Comparison of ENCODE assay signal across 20 cellular contexts in the genomic region with DNA sequence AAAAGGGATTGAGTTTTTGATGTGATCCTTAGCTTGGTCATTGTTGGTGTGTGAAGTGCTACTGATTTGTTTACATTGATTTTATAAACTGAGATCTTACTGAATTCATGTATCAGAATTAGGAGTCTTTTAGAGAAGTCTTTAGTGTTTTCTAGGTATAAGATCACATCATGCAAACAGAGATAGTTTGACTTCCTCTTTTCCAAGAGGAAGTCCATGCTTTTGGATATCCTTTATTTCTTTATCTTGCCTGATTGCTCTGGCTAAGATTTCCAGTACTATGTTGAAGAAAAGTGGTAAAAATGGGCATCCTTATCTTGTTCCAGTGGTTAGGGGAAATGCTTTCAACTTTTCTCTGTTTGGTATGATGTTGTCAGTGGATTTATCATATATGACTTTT.
"Had no signal": no experiment of that assay in that cellular context is flagged by ENCODE, and none has a peak within 500 bp of the region (broad histone marks: within the 10 kb centered on the region; RNA-seq: fewer than 3 reads in every experiment).

No MANE protein-coding gene starts in this region.

- H3K27ac ChIP-seq: hepatocyte, pancreas, stomach, thoracic aorta, transverse colon had no signal

- H3K9me3 ChIP-seq: pancreas had no signal

- DNase-seq: effector CD4-positive, alpha-beta T cell; endodermal cell; erythroblast; foreskin melanocyte; head of caudate nucleus; left colon; left ventricle myocardium superior; mesendoderm; naive B cell; occipital lobe; pancreas; right cardiac atrium; small intestine; stimulated activated CD4-positive, alpha-beta T cell treated with anti-CD3 and anti-CD28 coated beads, Interleukin-12 subunit alpha, Interleukin-12 subunit beta, amount 100 ng/mL, for 4 hours; stimulated activated naive CD4-positive, alpha-beta T cell; stomach; substantia nigra; transverse colon had no signal

- H3K4me3 ChIP-seq: hepatocyte, pancreas, stomach, thoracic aorta, transverse colon had no signal

- H3K36me3 ChIP-seq: pancreas, stomach, thoracic aorta, transverse colon had no signal

- H3K27me3 ChIP-seq: hepatocyte, pancreas, stomach, transverse colon had no signal

- H3K4me1 ChIP-seq: pancreas, stomach, transverse colon had no signal

- ATAC-seq: left colon, left ventricle myocardium superior, pancreas, right cardiac atrium had no signal
